ENCODE assay signal across 2 cellular contexts in the genomic region with DNA sequence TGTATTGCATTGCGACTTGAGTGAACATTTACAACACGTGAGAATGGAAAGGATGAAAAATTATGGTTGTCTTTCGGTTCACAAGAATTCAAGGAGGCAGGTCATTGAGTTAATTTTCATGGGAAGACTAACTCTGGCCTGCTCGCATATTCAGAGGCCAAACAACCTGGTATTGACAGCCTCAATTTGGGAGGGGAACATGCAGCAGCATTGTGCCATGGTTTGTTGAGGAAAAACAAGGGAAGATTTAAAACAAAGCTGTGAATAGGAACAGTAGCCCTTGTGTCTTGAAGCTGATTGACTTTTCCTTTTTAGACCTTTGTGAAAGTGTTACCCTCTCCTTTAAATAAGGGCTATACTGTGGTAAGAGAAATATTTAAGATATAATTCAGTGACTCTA.
TF ChIP-seq lines count a peak whose summit lies in the region.

No MANE protein-coding gene starts in this region.

TF ChIP-seq in WTC11, 78 proteins besides CTCF, POLR2A, EP300 and RAD21 (continued from another document):
- TF ChIP-seq, protein P1, sequence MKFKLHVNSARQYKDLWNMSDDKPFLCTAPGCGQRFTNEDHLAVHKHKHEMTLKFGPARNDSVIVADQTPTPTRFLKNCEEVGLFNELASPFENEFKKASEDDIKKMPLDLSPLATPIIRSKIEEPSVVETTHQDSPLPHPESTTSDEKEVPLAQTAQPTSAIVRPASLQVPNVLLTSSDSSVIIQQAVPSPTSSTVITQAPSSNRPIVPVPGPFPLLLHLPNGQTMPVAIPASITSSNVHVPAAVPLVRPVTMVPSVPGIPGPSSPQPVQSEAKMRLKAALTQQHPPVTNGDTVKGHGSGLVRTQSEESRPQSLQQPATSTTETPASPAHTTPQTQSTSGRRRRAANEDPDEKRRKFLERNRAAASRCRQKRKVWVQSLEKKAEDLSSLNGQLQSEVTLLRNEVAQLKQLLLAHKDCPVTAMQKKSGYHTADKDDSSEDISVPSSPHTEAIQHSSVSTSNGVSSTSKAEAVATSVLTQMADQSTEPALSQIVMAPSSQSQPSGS (CRISPR knock-in tag; IDR thresholded peaks at IDR 0.05; ENCODE audit: borderline replicate concordance, low read depth), result no peak
- TF ChIP-seq, protein P2, sequence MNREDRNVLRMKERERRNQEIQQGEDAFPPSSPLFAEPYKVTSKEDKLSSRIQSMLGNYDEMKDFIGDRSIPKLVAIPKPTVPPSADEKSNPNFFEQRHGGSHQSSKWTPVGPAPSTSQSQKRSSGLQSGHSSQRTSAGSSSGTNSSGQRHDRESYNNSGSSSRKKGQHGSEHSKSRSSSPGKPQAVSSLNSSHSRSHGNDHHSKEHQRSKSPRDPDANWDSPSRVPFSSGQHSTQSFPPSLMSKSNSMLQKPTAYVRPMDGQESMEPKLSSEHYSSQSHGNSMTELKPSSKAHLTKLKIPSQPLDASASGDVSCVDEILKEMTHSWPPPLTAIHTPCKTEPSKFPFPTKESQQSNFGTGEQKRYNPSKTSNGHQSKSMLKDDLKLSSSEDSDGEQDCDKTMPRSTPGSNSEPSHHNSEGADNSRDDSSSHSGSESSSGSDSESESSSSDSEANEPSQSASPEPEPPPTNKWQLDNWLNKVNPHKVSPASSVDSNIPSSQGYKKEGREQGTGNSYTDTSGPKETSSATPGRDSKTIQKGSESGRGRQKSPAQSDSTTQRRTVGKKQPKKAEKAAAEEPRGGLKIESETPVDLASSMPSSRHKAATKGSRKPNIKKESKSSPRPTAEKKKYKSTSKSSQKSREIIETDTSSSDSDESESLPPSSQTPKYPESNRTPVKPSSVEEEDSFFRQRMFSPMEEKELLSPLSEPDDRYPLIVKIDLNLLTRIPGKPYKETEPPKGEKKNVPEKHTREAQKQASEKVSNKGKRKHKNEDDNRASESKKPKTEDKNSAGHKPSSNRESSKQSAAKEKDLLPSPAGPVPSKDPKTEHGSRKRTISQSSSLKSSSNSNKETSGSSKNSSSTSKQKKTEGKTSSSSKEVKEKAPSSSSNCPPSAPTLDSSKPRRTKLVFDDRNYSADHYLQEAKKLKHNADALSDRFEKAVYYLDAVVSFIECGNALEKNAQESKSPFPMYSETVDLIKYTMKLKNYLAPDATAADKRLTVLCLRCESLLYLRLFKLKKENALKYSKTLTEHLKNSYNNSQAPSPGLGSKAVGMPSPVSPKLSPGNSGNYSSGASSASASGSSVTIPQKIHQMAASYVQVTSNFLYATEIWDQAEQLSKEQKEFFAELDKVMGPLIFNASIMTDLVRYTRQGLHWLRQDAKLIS (CRISPR knock-in tag; IDR thresholded peaks at IDR 0.05; ENCODE audit: borderline replicate concordance), result no peak
- TF ChIP-seq, protein P3, sequence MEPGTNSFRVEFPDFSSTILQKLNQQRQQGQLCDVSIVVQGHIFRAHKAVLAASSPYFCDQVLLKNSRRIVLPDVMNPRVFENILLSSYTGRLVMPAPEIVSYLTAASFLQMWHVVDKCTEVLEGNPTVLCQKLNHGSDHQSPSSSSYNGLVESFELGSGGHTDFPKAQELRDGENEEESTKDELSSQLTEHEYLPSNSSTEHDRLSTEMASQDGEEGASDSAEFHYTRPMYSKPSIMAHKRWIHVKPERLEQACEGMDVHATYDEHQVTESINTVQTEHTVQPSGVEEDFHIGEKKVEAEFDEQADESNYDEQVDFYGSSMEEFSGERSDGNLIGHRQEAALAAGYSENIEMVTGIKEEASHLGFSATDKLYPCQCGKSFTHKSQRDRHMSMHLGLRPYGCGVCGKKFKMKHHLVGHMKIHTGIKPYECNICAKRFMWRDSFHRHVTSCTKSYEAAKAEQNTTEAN (CRISPR knock-in tag; IDR thresholded peaks at IDR 0.05), result no peak
- TF ChIP-seq FOXJ3 (CRISPR knock-in tag; IDR thresholded peaks at IDR 0.05; ENCODE audit: borderline replicate concordance), result no peak
- no peak for TF ChIP-seq IRF2 (CRISPR knock-in tag; IDR thresholded peaks at IDR 0.05; ENCODE audit: borderline replicate concordance, low read depth)
- TF ChIP-seq RORB (CRISPR knock-in tag; IDR thresholded peaks at IDR 0.05), result no peak
- no peak for TF ChIP-seq ZNF396 (CRISPR knock-in tag; IDR thresholded peaks at IDR 0.05; ENCODE audit: borderline replicate concordance)
- TF ChIP-seq SMAD3 (CRISPR knock-in tag; IDR thresholded peaks at IDR 0.05; ENCODE audit: borderline replicate concordance), result no peak
- TF ChIP-seq, protein P4, sequence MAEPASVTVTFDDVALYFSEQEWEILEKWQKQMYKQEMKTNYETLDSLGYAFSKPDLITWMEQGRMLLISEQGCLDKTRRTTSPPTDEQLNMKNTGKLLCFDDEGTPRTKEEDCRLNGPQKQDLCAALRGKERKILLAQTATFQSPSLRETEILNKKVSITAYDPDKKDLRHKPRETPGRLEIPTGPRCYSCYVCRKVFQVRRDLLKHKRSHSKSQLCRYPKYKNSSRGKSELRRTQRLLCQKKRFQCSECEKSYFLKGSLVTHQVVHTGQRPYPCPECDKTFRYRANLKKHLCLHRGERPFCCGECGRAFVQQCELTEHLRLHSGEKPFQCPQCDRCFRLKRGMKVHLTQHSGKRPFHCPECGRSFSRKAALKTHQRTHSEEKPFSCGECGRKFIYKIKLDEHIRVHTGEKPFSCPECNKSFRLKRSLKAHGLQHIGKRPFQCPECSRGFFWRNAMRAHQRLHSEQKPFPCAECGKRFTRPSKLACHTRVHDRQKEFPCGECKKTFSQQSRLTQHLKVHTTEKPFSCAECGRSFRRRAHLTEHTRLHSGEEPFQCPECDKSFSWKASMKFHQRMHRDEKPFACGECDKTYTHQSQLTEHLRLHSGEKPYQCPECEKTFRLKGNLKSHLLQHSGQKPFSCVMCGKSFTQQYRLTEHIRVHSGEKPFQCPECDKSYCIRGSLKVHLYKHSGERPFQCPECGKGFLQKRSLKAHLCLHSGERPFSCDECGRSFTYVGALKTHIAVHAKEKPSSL (CRISPR knock-in tag; conservative IDR thresholded peaks at IDR 0.05), result no peak
- TF ChIP-seq, protein P5, sequence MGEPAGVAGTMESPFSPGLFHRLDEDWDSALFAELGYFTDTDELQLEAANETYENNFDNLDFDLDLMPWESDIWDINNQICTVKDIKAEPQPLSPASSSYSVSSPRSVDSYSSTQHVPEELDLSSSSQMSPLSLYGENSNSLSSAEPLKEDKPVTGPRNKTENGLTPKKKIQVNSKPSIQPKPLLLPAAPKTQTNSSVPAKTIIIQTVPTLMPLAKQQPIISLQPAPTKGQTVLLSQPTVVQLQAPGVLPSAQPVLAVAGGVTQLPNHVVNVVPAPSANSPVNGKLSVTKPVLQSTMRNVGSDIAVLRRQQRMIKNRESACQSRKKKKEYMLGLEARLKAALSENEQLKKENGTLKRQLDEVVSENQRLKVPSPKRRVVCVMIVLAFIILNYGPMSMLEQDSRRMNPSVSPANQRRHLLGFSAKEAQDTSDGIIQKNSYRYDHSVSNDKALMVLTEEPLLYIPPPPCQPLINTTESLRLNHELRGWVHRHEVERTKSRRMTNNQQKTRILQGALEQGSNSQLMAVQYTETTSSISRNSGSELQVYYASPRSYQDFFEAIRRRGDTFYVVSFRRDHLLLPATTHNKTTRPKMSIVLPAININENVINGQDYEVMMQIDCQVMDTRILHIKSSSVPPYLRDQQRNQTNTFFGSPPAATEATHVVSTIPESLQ (CRISPR knock-in tag; IDR thresholded peaks at IDR 0.05), result no peak
TF ChIP-seq in WTC11: peak in this region for 0.

TF ChIP-seq in H1, 55 proteins besides CTCF, POLR2A, EP300 and RAD21 (continued from another document):
- TF ChIP-seq BACH1 (IDR thresholded peaks at IDR 0.05; ENCODE audit: low read length) (no peak), RFX5 (IDR thresholded peaks at IDR 0.05; ENCODE audit: borderline replicate concordance, low read depth, low read length) (no peak), SAP30 (IDR thresholded peaks at IDR 0.05; ENCODE audit: insufficient read depth, insufficient replicate concordance, low read length) (no peak), EZH2 (IDR thresholded peaks at IDR 0.05; ENCODE audit: low read depth, low read length, severe bottlenecking) (no peak), RBBP5 (IDR thresholded peaks at IDR 0.05; ENCODE audit: borderline replicate concordance, low read depth, low read length) (no peak), KDM1A (IDR thresholded peaks at IDR 0.05; ENCODE audit: borderline replicate concordance, low read length) (no peak), BCL11A (IDR thresholded peaks at IDR 0.05; ENCODE audit: low read depth in 2 of 2, low read length in 2 of 2) (no peak), CBX5 (IDR thresholded peaks at IDR 0.05; ENCODE audit: low read depth, low read length) (no peak), POU5F1 (IDR thresholded peaks at IDR 0.05; ENCODE audit: low read depth, low read length) (no peak), PHF8 (conservative IDR thresholded peaks at IDR 0.05; ENCODE audit: low read depth, low read length) (no peak), SP4 (IDR thresholded peaks at IDR 0.05; ENCODE audit: low read length) (no peak)
- TF ChIP-seq, protein P6, sequence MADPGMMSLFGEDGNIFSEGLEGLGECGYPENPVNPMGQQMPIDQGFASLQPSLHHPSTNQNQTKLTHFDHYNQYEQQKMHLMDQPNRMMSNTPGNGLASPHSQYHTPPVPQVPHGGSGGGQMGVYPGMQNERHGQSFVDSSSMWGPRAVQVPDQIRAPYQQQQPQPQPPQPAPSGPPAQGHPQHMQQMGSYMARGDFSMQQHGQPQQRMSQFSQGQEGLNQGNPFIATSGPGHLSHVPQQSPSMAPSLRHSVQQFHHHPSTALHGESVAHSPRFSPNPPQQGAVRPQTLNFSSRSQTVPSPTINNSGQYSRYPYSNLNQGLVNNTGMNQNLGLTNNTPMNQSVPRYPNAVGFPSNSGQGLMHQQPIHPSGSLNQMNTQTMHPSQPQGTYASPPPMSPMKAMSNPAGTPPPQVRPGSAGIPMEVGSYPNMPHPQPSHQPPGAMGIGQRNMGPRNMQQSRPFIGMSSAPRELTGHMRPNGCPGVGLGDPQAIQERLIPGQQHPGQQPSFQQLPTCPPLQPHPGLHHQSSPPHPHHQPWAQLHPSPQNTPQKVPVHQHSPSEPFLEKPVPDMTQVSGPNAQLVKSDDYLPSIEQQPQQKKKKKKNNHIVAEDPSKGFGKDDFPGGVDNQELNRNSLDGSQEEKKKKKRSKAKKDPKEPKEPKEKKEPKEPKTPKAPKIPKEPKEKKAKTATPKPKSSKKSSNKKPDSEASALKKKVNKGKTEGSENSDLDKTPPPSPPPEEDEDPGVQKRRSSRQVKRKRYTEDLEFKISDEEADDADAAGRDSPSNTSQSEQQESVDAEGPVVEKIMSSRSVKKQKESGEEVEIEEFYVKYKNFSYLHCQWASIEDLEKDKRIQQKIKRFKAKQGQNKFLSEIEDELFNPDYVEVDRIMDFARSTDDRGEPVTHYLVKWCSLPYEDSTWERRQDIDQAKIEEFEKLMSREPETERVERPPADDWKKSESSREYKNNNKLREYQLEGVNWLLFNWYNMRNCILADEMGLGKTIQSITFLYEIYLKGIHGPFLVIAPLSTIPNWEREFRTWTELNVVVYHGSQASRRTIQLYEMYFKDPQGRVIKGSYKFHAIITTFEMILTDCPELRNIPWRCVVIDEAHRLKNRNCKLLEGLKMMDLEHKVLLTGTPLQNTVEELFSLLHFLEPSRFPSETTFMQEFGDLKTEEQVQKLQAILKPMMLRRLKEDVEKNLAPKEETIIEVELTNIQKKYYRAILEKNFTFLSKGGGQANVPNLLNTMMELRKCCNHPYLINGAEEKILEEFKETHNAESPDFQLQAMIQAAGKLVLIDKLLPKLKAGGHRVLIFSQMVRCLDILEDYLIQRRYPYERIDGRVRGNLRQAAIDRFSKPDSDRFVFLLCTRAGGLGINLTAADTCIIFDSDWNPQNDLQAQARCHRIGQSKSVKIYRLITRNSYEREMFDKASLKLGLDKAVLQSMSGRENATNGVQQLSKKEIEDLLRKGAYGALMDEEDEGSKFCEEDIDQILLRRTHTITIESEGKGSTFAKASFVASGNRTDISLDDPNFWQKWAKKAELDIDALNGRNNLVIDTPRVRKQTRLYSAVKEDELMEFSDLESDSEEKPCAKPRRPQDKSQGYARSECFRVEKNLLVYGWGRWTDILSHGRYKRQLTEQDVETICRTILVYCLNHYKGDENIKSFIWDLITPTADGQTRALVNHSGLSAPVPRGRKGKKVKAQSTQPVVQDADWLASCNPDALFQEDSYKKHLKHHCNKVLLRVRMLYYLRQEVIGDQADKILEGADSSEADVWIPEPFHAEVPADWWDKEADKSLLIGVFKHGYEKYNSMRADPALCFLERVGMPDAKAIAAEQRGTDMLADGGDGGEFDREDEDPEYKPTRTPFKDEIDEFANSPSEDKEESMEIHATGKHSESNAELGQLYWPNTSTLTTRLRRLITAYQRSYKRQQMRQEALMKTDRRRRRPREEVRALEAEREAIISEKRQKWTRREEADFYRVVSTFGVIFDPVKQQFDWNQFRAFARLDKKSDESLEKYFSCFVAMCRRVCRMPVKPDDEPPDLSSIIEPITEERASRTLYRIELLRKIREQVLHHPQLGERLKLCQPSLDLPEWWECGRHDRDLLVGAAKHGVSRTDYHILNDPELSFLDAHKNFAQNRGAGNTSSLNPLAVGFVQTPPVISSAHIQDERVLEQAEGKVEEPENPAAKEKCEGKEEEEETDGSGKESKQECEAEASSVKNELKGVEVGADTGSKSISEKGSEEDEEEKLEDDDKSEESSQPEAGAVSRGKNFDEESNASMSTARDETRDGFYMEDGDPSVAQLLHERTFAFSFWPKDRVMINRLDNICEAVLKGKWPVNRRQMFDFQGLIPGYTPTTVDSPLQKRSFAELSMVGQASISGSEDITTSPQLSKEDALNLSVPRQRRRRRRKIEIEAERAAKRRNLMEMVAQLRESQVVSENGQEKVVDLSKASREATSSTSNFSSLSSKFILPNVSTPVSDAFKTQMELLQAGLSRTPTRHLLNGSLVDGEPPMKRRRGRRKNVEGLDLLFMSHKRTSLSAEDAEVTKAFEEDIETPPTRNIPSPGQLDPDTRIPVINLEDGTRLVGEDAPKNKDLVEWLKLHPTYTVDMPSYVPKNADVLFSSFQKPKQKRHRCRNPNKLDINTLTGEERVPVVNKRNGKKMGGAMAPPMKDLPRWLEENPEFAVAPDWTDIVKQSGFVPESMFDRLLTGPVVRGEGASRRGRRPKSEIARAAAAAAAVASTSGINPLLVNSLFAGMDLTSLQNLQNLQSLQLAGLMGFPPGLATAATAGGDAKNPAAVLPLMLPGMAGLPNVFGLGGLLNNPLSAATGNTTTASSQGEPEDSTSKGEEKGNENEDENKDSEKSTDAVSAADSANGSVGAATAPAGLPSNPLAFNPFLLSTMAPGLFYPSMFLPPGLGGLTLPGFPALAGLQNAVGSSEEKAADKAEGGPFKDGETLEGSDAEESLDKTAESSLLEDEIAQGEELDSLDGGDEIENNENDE (IDR thresholded peaks at IDR 0.05; ENCODE audit: insufficient replicate concordance, low read length), result no peak
- TF ChIP-seq, protein P1 (IDR thresholded peaks at IDR 0.05; ENCODE audit: low read length), result no peak
- TF ChIP-seq, protein P7, sequence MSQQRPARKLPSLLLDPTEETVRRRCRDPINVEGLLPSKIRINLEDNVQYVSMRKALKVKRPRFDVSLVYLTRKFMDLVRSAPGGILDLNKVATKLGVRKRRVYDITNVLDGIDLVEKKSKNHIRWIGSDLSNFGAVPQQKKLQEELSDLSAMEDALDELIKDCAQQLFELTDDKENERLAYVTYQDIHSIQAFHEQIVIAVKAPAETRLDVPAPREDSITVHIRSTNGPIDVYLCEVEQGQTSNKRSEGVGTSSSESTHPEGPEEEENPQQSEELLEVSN (IDR thresholded peaks at IDR 0.05), result no peak
